1 cellular context compared by ENCODE assay signal in the genomic region with DNA sequence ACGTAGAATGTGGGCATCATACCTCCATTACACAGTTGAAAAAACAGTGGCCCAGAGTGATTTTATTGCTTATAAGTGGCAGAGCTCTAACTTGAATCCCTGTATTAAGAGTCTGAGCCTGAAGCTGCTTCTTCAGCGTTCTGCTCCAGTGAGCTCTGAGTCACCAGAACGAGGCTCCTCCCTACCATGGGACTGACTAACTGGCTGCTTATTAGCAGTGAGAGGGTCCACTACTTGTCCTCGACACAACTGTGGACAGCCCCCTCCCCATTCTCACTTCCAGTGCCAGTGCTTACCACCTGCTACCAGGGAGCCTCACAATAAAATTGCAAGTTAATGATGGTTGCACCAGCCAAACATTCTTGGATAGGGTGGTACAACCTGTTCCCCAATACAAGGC.
TF ChIP-seq lines count a peak whose summit lies in the region.

No MANE protein-coding gene starts in this region.

TF ChIP-seq in endothelial cell of umbilical vein, 7 proteins besides CTCF, POLR2A, EP300 and RAD21:
- TF ChIP-seq FOS (IDR thresholded peaks at IDR 0.05; ENCODE audit: borderline replicate concordance, insufficient read depth, low read length), result peak; percentile 56
- TF ChIP-seq EZH2 (IDR thresholded peaks at IDR 0.05; ENCODE audit: borderline replicate concordance, low read depth, low read length, severe bottlenecking), result no peak
